8 cellular contexts compared by ENCODE assay signal in genomic region chr12:49130151-49131050, GRCh38. TPM values are rescaled to one million over a fixed set of nuclear protein-coding genes. Genes with fewer than 3 reads are reported as not detected.
DNase-seq lines count a peak whose midpoint lies in the region; ATAC-seq, FAIRE-seq and TF ChIP-seq lines count a peak whose summit lies in the region.

No MANE protein-coding gene starts in this region.

- peak; percentile 62 for FAIRE-seq in GM12892 (lab: Jason Lieb, UNC)

- H3K9me3 ChIP-seq in adrenal gland (replicated peaks in 1 of 3) (no peaks in the 10 kb centered on the region), upper lobe of left lung (no peaks in the 10 kb centered on the region)

- H3K4me1 ChIP-seq in adrenal gland (replicated peaks in 1 of 2), result peaks cover 11 to 27% of the 10 kb centered on the region in 2 donors
- H3K4me1 ChIP-seq in upper lobe of left lung, result peaks cover 27 to 35% (median 28%) of the 10 kb centered on the region in 4 donors

- peak overlapping the region; percentile 75 to 97 (median 86) for H3K4me3 ChIP-seq in adrenal gland
- H3K4me3 ChIP-seq in upper lobe of left lung, result peak overlapping the region; percentile 43 to 98 (median 80)

- H3K36me3 ChIP-seq in adrenal gland (replicated peaks in 1 of 2), result peaks cover 0 to 29% of the 10 kb centered on the region in 2 donors
- peaks cover 15 to 32% (median 20%) of the 10 kb centered on the region in 4 donors for H3K36me3 ChIP-seq in upper lobe of left lung

- H3K27me3 ChIP-seq in adrenal gland (no peaks in the 10 kb centered on the region), upper lobe of left lung (no peaks in the 10 kb centered on the region)

- ATAC-seq in HG02852 (IDR thresholded peaks at IDR 0.05; ENCODE audit: unreplicated experiment), result peak; percentile 50
- ATAC-seq in left cardiac atrium, result peak; percentile 83 to 88
- peak; percentile 95 to 96 for ATAC-seq in upper lobe of left lung (ENCODE audit: low FRiP score in 2 of 2)

- TF ChIP-seq CTCF in adrenal gland (IDR thresholded peaks at IDR 0.05) (peak; percentile 74 to 94 (median 90)), upper lobe of left lung (IDR thresholded peaks at IDR 0.05) (peak; percentile 87 to 98 (median 96))

- TF ChIP-seq EP300 in upper lobe of left lung (IDR thresholded peaks at IDR 0.05), result peak in 2 of 4 donors; percentile 40 to 74

- peak; percentile 71 for DNase-seq in GM12892 (ENCODE audit: insufficient read length)
- peak; percentile 91 for DNase-seq in NCI-H1436 (lab: John Stamatoyannopoulos, UW)
- peak; percentile 88 for DNase-seq in T follicular helper cell (ENCODE audit: low read depth)
- peak; percentile 93 to 98 (median 95) for DNase-seq in adrenal gland
- peak; percentile 97 for DNase-seq in left cardiac atrium
- peak; percentile 99 for DNase-seq in posterior vena cava (ENCODE audit: low spot score)
- DNase-seq in upper lobe of left lung, result peak; percentile 98

- H3K27ac ChIP-seq in adrenal gland (peak overlapping the region; percentile 97 to 99 (median 99)), upper lobe of left lung (peak overlapping the region; percentile 99 to 100 (median 99))

- WGBS in adrenal gland, 4 donors, result 0 to 1% (median 0%) methylated on average over 26 to 66 of the region's 66 CpGs
- 0 to 1% methylated on average over 37 to 56 of the region's 66 CpGs for WGBS in upper lobe of left lung, 2 donors

- intact Hi-C loops in adrenal gland (cut with DNase I) (loop anchor here (5.0 to 10.0 kb wide), 4 partner anchors 54 to 104 kb away; partner anchors contain the start of gene TUBA1A (in 2 of the 2)), left cardiac atrium (cut with DNase I) (loop anchor here (2.0 to 10.0 kb wide), 3 partner anchors 54 to 104 kb away; partner anchors contain the start of gene TUBA1A (in 2 of the 2)), posterior vena cava (cut with DNase I) (loop anchor here (2.0 to 10.0 kb wide), 4 partner anchors 54 to 104 kb away; partner anchors contain the start of gene TUBA1A (in 2 of the 2))

- TF ChIP-seq POLR2A in GM12892 (IDR thresholded peaks at IDR 0.05; ENCODE audit: low read depth, low read length) (peak; percentile 73), adrenal gland (IDR thresholded peaks at IDR 0.05) (no peak), upper lobe of left lung (IDR thresholded peaks at IDR 0.05) (peak in 3 of 4 donors; percentile 34 to 89 (median 72))

RNA-seq across cellular contexts. Expression of gene TUBA1B, which starts 0.8 kb away (rescaled TPM):
- 1,175 TPM for polyA plus RNA-seq in GM12892 (2012; ENCODE audit: missing spikeins)
- total RNA-seq in adrenal gland, result 100 to 1,000 TPM; 174 to 669 (median 377) TPM
- 100 to 1,000 TPM; 190 to 830 (median 244) TPM for polyA plus RNA-seq in adrenal gland
- 100 to 1,000 TPM; 577 to 615 TPM for total RNA-seq in left cardiac atrium
- total RNA-seq in posterior vena cava, result 100 to 1,000 TPM; 763 to 783 TPM
- total RNA-seq in upper lobe of left lung, result 100 to 1,000 TPM in 5 of 6 donors, 10 to 100 TPM in 1; 87.0 to 764 (median 397) TPM

RNA-seq across cellular contexts. Expression of gene LMBR1L, which starts 19.8 kb away (rescaled TPM):
- polyA plus RNA-seq in GM12892 (2012; ENCODE audit: missing spikeins), result 28.0 TPM
- total RNA-seq in adrenal gland (10 to 100 TPM; 20.6 to 97.7 (median 74.3) TPM), left cardiac atrium (10 to 100 TPM; 24.4 to 46.0 TPM), posterior vena cava (10 to 100 TPM; 37.7 to 40.8 TPM), upper lobe of left lung (100 to 1,000 TPM in 1 of 6 donors, 10 to 100 TPM in 5; 20.4 to 108 (median 57.7) TPM)
- 100 to 1,000 TPM in 2 of 3 donors, 10 to 100 TPM in 1; 30.3 to 136 (median 121) TPM for polyA plus RNA-seq in adrenal gland

RNA-seq across cellular contexts. Expression of gene DHH, which starts 35.8 kb away (rescaled TPM):
- not detected for polyA plus RNA-seq in GM12892 (2012; ENCODE audit: missing spikeins)
- total RNA-seq in adrenal gland (1 to 10 TPM in 1 of 8 donors, under 1 TPM in 7; 0.18 to 1.0 (median 0.50) TPM), left cardiac atrium (1 to 10 TPM in 1 of 2 donors, under 1 TPM in 1; 0.97 to 1.0 TPM), posterior vena cava (1 to 10 TPM in 1 of 2 donors, under 1 TPM in 1; 0.93 to 2.7 TPM), upper lobe of left lung (1 to 10 TPM in 2 of 6 donors, under 1 TPM in 3, not detected in 1; 0.39 to 3.1 (median 0.76) TPM)
- polyA plus RNA-seq in adrenal gland, result under 1 TPM; 0.13 to 0.84 (median 0.16) TPM

RNA-seq across cellular contexts. Expression of gene TUBA1A, which starts 58.5 kb away (rescaled TPM):
- 72.0 TPM for polyA plus RNA-seq in GM12892 (2012; ENCODE audit: missing spikeins)
- 100 to 1,000 TPM in 6 of 8 donors, 10 to 100 TPM in 2; 59.1 to 227 (median 144) TPM for total RNA-seq in adrenal gland
- polyA plus RNA-seq in adrenal gland, result 100 to 1,000 TPM in 1 of 3 donors, 10 to 100 TPM in 2; 64.7 to 235 (median 81.1) TPM
- total RNA-seq in left cardiac atrium, result 100 to 1,000 TPM; 119 to 134 TPM
- 100 to 1,000 TPM; 240 to 247 TPM for total RNA-seq in posterior vena cava
- 100 to 1,000 TPM in 3 of 6 donors, 10 to 100 TPM in 3; 54.2 to 191 (median 122) TPM for total RNA-seq in upper lobe of left lung

Comparison
In these comparisons a context has a peak if more than half of its experiments do, and no peak if none do; other contexts are left out.
1. Peak in every context shown above with its lines: DNase-seq, ATAC-seq, H3K4me3 ChIP-seq and H3K27ac ChIP-seq.
2. POLR2A ChIP-seq: peak in GM12892 (single experiment) and upper lobe of left lung (3 of 4); none in adrenal gland (0 of 2).